8 cellular contexts compared by ENCODE assay signal in the genomic region with DNA sequence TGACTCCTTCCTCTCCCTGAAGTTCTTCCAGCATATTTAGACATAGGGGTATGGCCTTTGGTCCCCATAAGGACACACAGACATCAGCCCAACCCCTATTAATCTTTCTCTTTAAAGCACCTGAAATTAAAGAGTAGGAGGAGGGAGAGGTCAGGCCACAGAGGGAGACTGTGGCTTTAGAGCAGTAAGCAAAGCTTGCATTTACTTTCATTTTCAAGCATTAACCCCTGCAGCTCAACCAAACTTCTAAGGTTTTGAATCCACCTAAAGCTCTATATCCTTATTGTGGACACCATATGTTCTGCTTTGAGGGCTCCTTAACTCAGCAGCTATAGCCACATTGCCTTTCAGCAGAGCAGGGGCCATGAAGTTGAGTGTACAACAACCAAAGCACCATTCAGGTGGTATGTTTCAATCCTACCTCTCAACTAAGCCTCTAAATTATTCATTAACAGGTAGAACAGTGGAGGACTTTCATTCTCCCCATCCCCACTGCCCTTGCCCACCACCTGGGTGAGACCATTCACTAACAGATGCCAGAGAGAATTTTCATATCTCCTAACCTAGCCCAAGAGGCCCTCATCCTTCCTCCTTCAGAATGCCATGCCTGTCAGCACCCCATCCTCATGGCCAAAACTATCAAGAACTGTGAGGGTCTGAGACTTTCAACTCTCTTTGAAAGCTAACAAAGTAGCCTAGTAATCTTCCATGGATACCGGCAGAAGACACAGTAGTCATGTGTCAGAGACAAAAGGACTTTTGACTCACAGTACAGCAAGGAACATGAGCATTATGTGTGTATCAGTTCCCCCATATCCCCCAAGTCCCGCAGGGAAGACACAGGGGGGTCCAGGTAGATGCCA. TPM values are rescaled to one million over a fixed set of nuclear protein-coding genes. Genes with fewer than 3 reads are reported as not detected.
A peak's percentile ranks its signal among the peaks of the same experiment; 100 is the strongest.
DNase-seq lines count a peak whose midpoint lies in the region; ATAC-seq, FAIRE-seq and TF ChIP-seq lines count a peak whose summit lies in the region.

No MANE protein-coding gene starts in this region.

- FAIRE-seq in GM19239 (lab: Jason Lieb, UNC) = peak; percentile 94

- intact Hi-C loops in posterior vena cava (cut with DNase I) = no loop called here

- DNase-seq in AG08395 (ENCODE audit: low spot score) (peak; percentile 7), GM19239 (ENCODE audit: insufficient read length, low spot score) (peak; percentile 40), posterior vena cava (ENCODE audit: low spot score) (no peak), erythroblast (lab: John Stamatoyannopoulos, UW) (no peak), NCI-H2227 treated with DMSO at 0.1 percent for 48 hours (lab: John Stamatoyannopoulos, UW) (no peak)
- DNase-seq in central memory CD4-positive, alpha-beta T cell = peak; percentile 31
- no peak for DNase-seq in stimulated activated CD4-positive, alpha-beta T cell treated with anti-CD3 and anti-CD28 coated beads, Interleukin-1b, Interleukin-23, amount 100 ng/mL, for 48 hours

- ATAC-seq in HG03280 (IDR thresholded peaks at IDR 0.05; ENCODE audit: unreplicated experiment) = peak; percentile 86

- TF ChIP-seq POLR2A in erythroblast (IDR thresholded peaks at IDR 0.05; ENCODE audit: low read length) = no peak

RNA-seq across cellular contexts. Expression of a gene that starts 20.8 kb away (rescaled TPM):
- total RNA-seq in posterior vena cava = 1 to 10 TPM; 8.3 to 9.0 TPM

RNA-seq across cellular contexts. Expression of a gene that starts 45.2 kb away (rescaled TPM):
- total RNA-seq in posterior vena cava = 10 to 100 TPM; 36.2 to 39.5 TPM

Comparison
In these comparisons a context has a peak if more than half of its experiments do, and no peak if none do; other contexts are left out.
1. DNase-seq: peak in AG08395 (single experiment), GM19239 (single experiment) and central memory CD4-positive, alpha-beta T cell (single experiment); none in posterior vena cava (single experiment), erythroblast (0 of 2), NCI-H2227 treated with DMSO at 0.1 percent for 48 hours (single experiment) and stimulated activated CD4-positive, alpha-beta T cell treated with anti-CD3 and anti-CD28 coated beads, Interleukin-1b, Interleukin-23, amount 100 ng/mL, for 48 hours (single experiment).